10 cellular contexts compared by ENCODE assay signal in genomic region chr6:159971341-159972178, GRCh38. TPM values are rescaled to one million over a fixed set of nuclear protein-coding genes. Genes with fewer than 3 reads are reported as not detected.
DNase-seq lines count a peak whose midpoint lies in the region; ATAC-seq and TF ChIP-seq lines count a peak whose summit lies in the region.
"Had no signal": no experiment of that assay in that cellular context is flagged by ENCODE, and none has a peak within 500 bp of the region (broad histone marks: within the 10 kb centered on the region; RNA-seq: fewer than 3 reads in every experiment).

No MANE protein-coding gene starts in this region.

- CTCF ChIA-PET in CD4-positive, alpha-beta T cell (lab: Charles Lee): interaction anchor here (0.6 kb wide), 1 partner anchor 273 kb away, joined by 5 read pairs; no protein-coding TSS in a partner anchor

- no peaks in the 10 kb centered on the region for H3K36me3 ChIP-seq in neural cell (ENCODE audit: insufficient read depth, low read length)

- no peaks in the 10 kb centered on the region for H3F3A ChIP-seq in neural cell (ENCODE audit: insufficient read depth, low read length, poor library complexity, severe bottlenecking)

- H3K4me2 ChIP-seq in neural cell (ENCODE audit: low read length): no peak overlapping the region

- H2AFZ ChIP-seq in neural cell (ENCODE audit: low read depth, low read length): no peak overlapping the region

- TF ChIP-seq CTCF in CD4-positive, alpha-beta T cell (IDR thresholded peaks at IDR 0.05): no peak
- TF ChIP-seq CTCF in HFFc6 (IDR thresholded peaks at IDR 0.05): no peak
- TF ChIP-seq CTCF in chondrocyte (IDR thresholded peaks at IDR 0.05): no peak
- no peak for TF ChIP-seq CTCF in neural cell (IDR thresholded peaks at IDR 0.05; ENCODE audit: poor library complexity, severe bottlenecking)
- no peak for TF ChIP-seq CTCF in GM13976 (IDR thresholded peaks at IDR 0.05; ENCODE audit: borderline replicate concordance, control extremely low read depth, extremely low read depth, insufficient read depth, missing control alignments)

- peak overlapping the region; percentile 63 for H3K27ac Mint-ChIP-seq in CD4-positive, alpha-beta T cell
- H3K27ac Mint-ChIP-seq in HFFc6: no peak overlapping the region; the same call in 1 of the 2 replicates
- H3K27ac Mint-ChIP-seq in chondrocyte (ENCODE audit: unreplicated experiment): peak overlapping the region; percentile 54

- no peaks in the 10 kb centered on the region for H3K9me3 Mint-ChIP-seq in CD4-positive, alpha-beta T cell
- H3K9me3 Mint-ChIP-seq in HFFc6: no peaks in the 10 kb centered on the region
- no peaks in the 10 kb centered on the region for H3K9me3 Mint-ChIP-seq in chondrocyte (ENCODE audit: low read depth)

- no peak overlapping the region for H3K9ac ChIP-seq in neural cell (ENCODE audit: low read length)

- DNase-seq in CD4-positive, alpha-beta T cell: no peak
- DNase-seq in HFFc6 (no peak), chondrocyte (ENCODE audit: low spot score) (no peak), H4 (ENCODE audit: low spot score) (no peak), dermis blood vessel endothelial cell (no peak), GM13976 (ENCODE audit: low spot score) (no peak)
- DNase-seq: activated CD4-positive, alpha-beta T cell treated with anti-CD3 and anti-CD28 coated beads for 1 hour; NCI-H1694 had no signal

- no peaks in the 10 kb centered on the region for H3K9me3 ChIP-seq in CD4-positive, alpha-beta T cell (ENCODE audit: control insufficient read depth, low read length)
- no peaks in the 10 kb centered on the region for H3K9me3 ChIP-seq in neural cell (ENCODE audit: low read length)

- H3K27me3 ChIP-seq in CD4-positive, alpha-beta T cell (ENCODE audit: control insufficient read depth, insufficient read depth, low read length): no peaks in the 10 kb centered on the region
- H3K27me3 ChIP-seq in neural cell (ENCODE audit: insufficient read depth, low read depth, low read length): no peaks in the 10 kb centered on the region

- in situ Hi-C loops in GM13976 (cut with MboI; ENCODE audit: low sequenced_read_pairs, unreplicated experiment): no loop called here

- H3K4me3 ChIP-seq in neural cell (ENCODE audit: low read length): peak overlapping the region; percentile 85

- no peaks in the 10 kb centered on the region for H3K27me3 Mint-ChIP-seq in CD4-positive, alpha-beta T cell
- H3K27me3 Mint-ChIP-seq in HFFc6 (ENCODE audit: insufficient read depth): no peaks in the 10 kb centered on the region
- H3K27me3 Mint-ChIP-seq in chondrocyte (ENCODE audit: low read depth): no peaks in the 10 kb centered on the region

- H4K20me1 ChIP-seq in neural cell (ENCODE audit: insufficient read depth): peaks cover 6% of the 10 kb centered on the region

- H3K36me3 Mint-ChIP-seq in CD4-positive, alpha-beta T cell (ENCODE audit: low read depth): peaks cover 9% of the 10 kb centered on the region
- H3K36me3 Mint-ChIP-seq in HFFc6 (ENCODE audit: low read depth) (peaks cover 9% of the 10 kb centered on the region), chondrocyte (ENCODE audit: low read depth) (peaks cover 3% of the 10 kb centered on the region)

- ATAC-seq in CD4-positive, alpha-beta T cell (ENCODE audit: poor library complexity): no peak
- no peak for ATAC-seq in HG02623 (IDR thresholded peaks at IDR 0.05; ENCODE audit: unreplicated experiment)

- peak overlapping the region; percentile 98 for H3K4me3 Mint-ChIP-seq in CD4-positive, alpha-beta T cell
- H3K4me3 Mint-ChIP-seq in HFFc6 (peak overlapping the region; percentile 34), chondrocyte (ENCODE audit: unreplicated experiment) (peak overlapping the region; percentile 40)

- TF ChIP-seq RAD21 in neural cell (conservative IDR thresholded peaks at IDR 0.05): no peak

- H3K9me2 ChIP-seq in neural cell (ENCODE audit: insufficient read depth, low read length): no peaks in the 10 kb centered on the region

- H3K4me1 Mint-ChIP-seq in CD4-positive, alpha-beta T cell (ENCODE audit: low read depth): peaks cover 71% of the 10 kb centered on the region
- peaks cover 74% of the 10 kb centered on the region for H3K4me1 Mint-ChIP-seq in HFFc6 (ENCODE audit: low read depth)
- peaks cover 60% of the 10 kb centered on the region for H3K4me1 Mint-ChIP-seq in chondrocyte (ENCODE audit: low read depth)

- POLR2A ChIA-PET in CD4-positive, alpha-beta T cell (lab: Charles Lee): interaction anchor here (1.6 to 2.5 kb wide), 2 partner anchors 9 to 12 kb away, joined by 3 to 13 read pairs; no protein-coding TSS in a partner anchor

- intact Hi-C loops in CD4-positive, alpha-beta T cell (cut with DNase I, micrococcal nuclease): loop anchor here (2.0 to 5.0 kb wide), 2 partner anchors 41 to 279 kb away; partner anchors contain the start of gene SOD2 (in 1 of the 2)

- peaks cover 66% of the 10 kb centered on the region for H3K79me2 ChIP-seq in neural cell (replicated peaks; ENCODE audit: insufficient read depth, low read length)

- H3K27ac ChIP-seq in CD4-positive, alpha-beta T cell (ENCODE audit: low read depth, low read length): no peak overlapping the region
- H3K27ac ChIP-seq in neural cell (ENCODE audit: low read length): no peak overlapping the region

- no peak for TF ChIP-seq EP300 in neural cell (conservative IDR thresholded peaks at IDR 0.05; ENCODE audit: poor library complexity, severe bottlenecking)

TF ChIP-seq in neural cell, 6 proteins besides CTCF, POLR2A, EP300 and RAD21:
- TF ChIP-seq MXI1 (conservative IDR thresholded peaks at IDR 0.05; ENCODE audit: poor library complexity, severe bottlenecking): no peak
- TF ChIP-seq EZH2 (IDR thresholded peaks at IDR 0.05; ENCODE audit: borderline replicate concordance, insufficient read depth, low read length, poor library complexity, severe bottlenecking): no peak
- TF ChIP-seq SMC3 (conservative IDR thresholded peaks at IDR 0.05; ENCODE audit: poor library complexity): no peak
- TF ChIP-seq TAF1 (IDR thresholded peaks at IDR 0.05; ENCODE audit: low read depth): no peak
- no peak for TF ChIP-seq REST (IDR thresholded peaks at IDR 0.05; ENCODE audit: borderline replicate concordance)
- TF ChIP-seq POLR2AphosphoS5 (IDR thresholded peaks at IDR 0.05): no peak

RNA-seq across cellular contexts. Expression of gene IGF2R, which starts 2.7 kb away (rescaled TPM):
- 10 to 100 TPM; 43.8 to 46.7 TPM for total RNA-seq in CD4-positive, alpha-beta T cell
- 100 to 1,000 TPM in 2 of 6 experiments, 10 to 100 TPM in 4; 77.3 to 119 (median 88.1) TPM for total RNA-seq in HFFc6 (2021; fragmentation: NEBNext Ultra II Directional; extraction: Animal tissue kit (Norgen Biotek cat#: 25700))
- total RNA-seq in chondrocyte: 205 to 247 TPM (median 242 TPM) in 3 replicates
- polyA plus RNA-seq in neural cell: 15.0 and 22.6 TPM in 2 replicates
- 70.0 and 72.6 TPM in 2 replicates for polyA minus RNA-seq in neural cell
- total RNA-seq in H4 (2014; rRNA removed; shearing (Covaris generic)): 19.8 and 29.8 TPM in 2 replicates
- total RNA-seq in dermis blood vessel endothelial cell: 120 and 153 TPM in 2 replicates

Comparison
In these comparisons a context has a peak if more than half of its experiments do, and no peak if none do; other contexts are left out.
1. H3K4me3 Mint-ChIP-seq: peak in every context shown above with its lines; median percentile 98 in CD4-positive, alpha-beta T cell; 40 in chondrocyte; 34 in HFFc6.